1 cellular context compared by ENCODE assay signal in genomic region chr4:113978105-113978504, GRCh38.
TF ChIP-seq lines count a peak whose summit lies in the region.

No MANE protein-coding gene starts in this region.

TF ChIP-seq in HCT116, 20 proteins besides CTCF, POLR2A, EP300 and RAD21 (continued from another document):
- TF ChIP-seq SIN3A (IDR thresholded peaks at IDR 0.05; ENCODE audit: low read depth) (no peak), ZFX (IDR thresholded peaks at IDR 0.05) (no peak), ELF1 (IDR thresholded peaks at IDR 0.05; ENCODE audit: borderline replicate concordance, low read depth) (no peak), CEBPB (IDR thresholded peaks at IDR 0.05; ENCODE audit: low read depth) (no peak), SRF (IDR thresholded peaks at IDR 0.05; ENCODE audit: low read depth) (no peak), EZH2phosphoT487 (IDR thresholded peaks at IDR 0.05; ENCODE audit: borderline replicate concordance) (no peak), MAX (IDR thresholded peaks at IDR 0.05) (no peak), CBX3 (IDR thresholded peaks at IDR 0.05; ENCODE audit: low read depth) (no peak), FOSL1 (IDR thresholded peaks at IDR 0.05; ENCODE audit: low read depth) (no peak)
